In the genomic region with DNA sequence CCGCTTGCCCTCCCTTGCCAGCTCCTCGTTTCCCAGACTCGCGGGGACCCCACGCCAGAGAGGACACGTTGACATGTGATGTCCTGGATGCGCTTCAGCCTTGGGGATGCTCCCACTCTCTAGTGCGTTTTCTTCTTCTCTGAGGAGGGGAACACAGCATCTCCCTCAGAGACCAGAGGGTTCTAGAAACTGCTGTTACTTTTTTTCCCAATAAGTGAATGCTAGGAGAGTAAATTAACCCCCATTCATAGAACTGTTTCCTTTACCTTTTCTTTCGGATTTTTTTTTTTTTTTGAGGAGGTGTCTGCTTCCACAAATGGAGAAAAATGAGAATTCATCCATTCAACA, we compare ENCODE assay signal across 1 cellular context.
TF ChIP-seq lines count a peak whose summit lies in the region.

No MANE protein-coding gene starts in this region.

TF ChIP-seq in GM23338, 12 proteins besides CTCF, POLR2A, EP300 and RAD21 (continued from another document):
- TF ChIP-seq REST (IDR thresholded peaks at IDR 0.05; ENCODE audit: unreplicated experiment): no peak
- no peak for TF ChIP-seq ZNF114 (CRISPR knock-in tag; IDR thresholded peaks at IDR 0.05)
- no peak for TF ChIP-seq STAT1 (IDR thresholded peaks at IDR 0.05; ENCODE audit: unreplicated experiment)
- TF ChIP-seq EZH2phosphoT487 (IDR thresholded peaks at IDR 0.05; ENCODE audit: unreplicated experiment): no peak
- no peak for TF ChIP-seq ZNF331 (CRISPR knock-in tag; IDR thresholded peaks at IDR 0.05; ENCODE audit: low read depth)
- no peak for TF ChIP-seq EZH2 (IDR thresholded peaks at IDR 0.05; ENCODE audit: low read depth, unreplicated experiment)
- TF ChIP-seq NANOG (IDR thresholded peaks at IDR 0.05; ENCODE audit: borderline replicate concordance): no peak
- no peak for TF ChIP-seq POLR2AphosphoS5 (IDR thresholded peaks at IDR 0.05; ENCODE audit: low read depth)
TF ChIP-seq in GM23338: peak in this region for 0.
